ENCODE assay signal across 1 cellular context in genomic region chr7:103163087-103163825, GRCh38.
A peak's percentile ranks its signal among the peaks of the same experiment; 100 is the strongest.
TF ChIP-seq lines count a peak whose summit lies in the region.

No MANE protein-coding gene starts in this region.

TF ChIP-seq in GM12878, 131 proteins besides CTCF, POLR2A, EP300 and RAD21:
- peak; percentile 34; the same call in 1 of the 2 replicates for TF ChIP-seq SPI1 (IDR thresholded peaks at IDR 0.05; ENCODE audit: borderline replicate concordance, insufficient read depth, low read depth, low read length)
